Comparison of ENCODE assay signal across 6 cellular contexts in the genomic region with DNA sequence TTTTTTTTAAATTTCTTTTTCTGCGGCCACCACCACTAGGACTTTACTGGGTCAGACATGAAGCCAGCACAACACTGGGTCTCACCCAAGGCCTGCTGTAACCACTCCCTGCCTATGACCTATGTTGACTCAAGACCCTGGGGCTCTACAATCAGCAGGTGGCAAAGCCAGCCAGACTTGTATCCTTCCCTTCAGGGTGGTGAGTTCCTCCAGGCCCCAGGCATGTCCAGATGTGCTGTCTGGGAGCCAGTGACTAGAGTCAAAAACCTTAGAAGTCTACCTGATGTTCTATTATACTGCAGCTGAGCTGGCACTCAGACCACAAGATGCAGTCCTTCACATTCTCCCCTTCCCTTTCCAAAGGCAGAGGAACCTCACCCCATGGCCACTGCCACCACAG. TPM values are rescaled to one million over a fixed set of nuclear protein-coding genes. Genes with fewer than 3 reads are reported as not detected.
"Had no signal": no experiment of that assay in that cellular context is flagged by ENCODE, and none has a peak within 500 bp of the region (broad histone marks: within the 10 kb centered on the region; RNA-seq: fewer than 3 reads in every experiment).

No MANE protein-coding gene starts in this region.

- H3K4me3 ChIP-seq: GM23338, K562 had no signal

- H2AFZ ChIP-seq: GM23338 had no signal

- H3K4me2 ChIP-seq: GM23338 had no signal

- DNase-seq: H9, HCEC 1CT, IMR-90 had no signal

- ATAC-seq: GM23338, K562 had no signal

RNA-seq across cellular contexts. Expression of a gene that starts 31.6 kb away (rescaled TPM):
- total RNA-seq: GM23338, H1, H9, IMR-90 had no signal
- polyA plus RNA-seq: H1, IMR-90, K562 had no signal
